Comparison of ENCODE assay signal across 20 cellular contexts in genomic region chrX:116436358-116436816, GRCh38. TPM values are rescaled to one million over a fixed set of nuclear protein-coding genes. Genes with fewer than 3 reads are reported as not detected.
DNase-seq lines count a peak whose midpoint lies in the region; ATAC-seq and TF ChIP-seq lines count a peak whose summit lies in the region.
"Had no signal": no experiment of that assay in that cellular context is flagged by ENCODE, and none has a peak within 500 bp of the region (broad histone marks: within the 10 kb centered on the region; RNA-seq: fewer than 3 reads in every experiment).

TSS of gene SLC6A14 (plus strand) at chrX:116436606. CDS start at chrX:116436710, 104 bp downstream.

- H3K36me3 Mint-ChIP-seq in Calu3 (ENCODE audit: insufficient read depth, unreplicated experiment) (peaks cover 26% of the 10 kb centered on the region), nephron progenitor cell (ENCODE audit: low read depth) (no peaks in the 10 kb centered on the region)
- no peaks in the 10 kb centered on the region for H3K36me3 Mint-ChIP-seq in activated CD8-positive, alpha-beta memory T cell treated with anti-CD3 and anti-CD28 coated beads, Interleukin-2, amount 10 ng/mL, durations not matched to agents 7 days and 5 days
- H3K36me3 Mint-ChIP-seq: activated naive CD8-positive, alpha-beta T cell treated with anti-CD3 and anti-CD28 coated beads, Interleukin-2, amount 10 ng/mL, durations not matched to agents 7 days and 5 days had no signal

- H3K27ac Mint-ChIP-seq in Calu3 (ENCODE audit: unreplicated experiment) (peak within 1 kb of the TSS; percentile 92), nephron progenitor cell (no peak within 1 kb of the TSS)
- no peak within 1 kb of the TSS for H3K27ac Mint-ChIP-seq in activated CD8-positive, alpha-beta memory T cell treated with anti-CD3 and anti-CD28 coated beads, Interleukin-2, amount 10 ng/mL, durations not matched to agents 7 days and 5 days
- H3K27ac Mint-ChIP-seq: activated naive CD8-positive, alpha-beta T cell treated with anti-CD3 and anti-CD28 coated beads, Interleukin-2, amount 10 ng/mL, durations not matched to agents 7 days and 5 days; dendritic cell treated with granulocyte-macrophage colony-stimulating factor and Interleukin-4, amounts not matched to agents 40 ng/mL and 50 ng/mL, for 4 days had no signal

- H3K27me3 Mint-ChIP-seq in Calu3 (ENCODE audit: unreplicated experiment) (no peaks in the 10 kb centered on the region), nephron progenitor cell (ENCODE audit: low read depth, poor library complexity) (no peaks in the 10 kb centered on the region)
- H3K27me3 Mint-ChIP-seq in activated CD8-positive, alpha-beta memory T cell treated with anti-CD3 and anti-CD28 coated beads, Interleukin-2, amount 10 ng/mL, durations not matched to agents 7 days and 5 days: no peaks in the 10 kb centered on the region
- H3K27me3 Mint-ChIP-seq: activated naive CD8-positive, alpha-beta T cell treated with anti-CD3 and anti-CD28 coated beads, Interleukin-2, amount 10 ng/mL, durations not matched to agents 7 days and 5 days; dendritic cell treated with granulocyte-macrophage colony-stimulating factor and Interleukin-4, amounts not matched to agents 40 ng/mL and 50 ng/mL, for 4 days had no signal

- CTCF ChIA-PET in Calu3 (lab: Charles Lee): interaction anchor here (1.0 to 1.2 kb wide), 2 partner anchors 11 to 27 kb away, joined by 3 to 5 read pairs; no protein-coding TSS in a partner anchor
- CTCF ChIA-PET in activated CD8-positive, alpha-beta memory T cell treated with anti-CD3 and anti-CD28 coated beads, Interleukin-2, amount 10 ng/mL, durations not matched to agents 7 days and 5 days (lab: Charles Lee): no interaction called here

- H3K27ac ChIP-seq in epithelial cell of prostate: peak within 1 kb of the TSS; percentile 53
- H3K27ac ChIP-seq: brain microvascular endothelial cell, C4-2B, heart right ventricle, spleen, tibial artery had no signal

- no peak for TF ChIP-seq CTCF in Calu3 (IDR thresholded peaks at IDR 0.05; ENCODE audit: unreplicated experiment)
- no peak for TF ChIP-seq CTCF in nephron progenitor cell (IDR thresholded peaks at IDR 0.05)

- H3K4me1 Mint-ChIP-seq in Calu3 (ENCODE audit: low read depth, unreplicated experiment) (peaks cover 19% of the 10 kb centered on the region), nephron progenitor cell (no peaks in the 10 kb centered on the region)
- H3K4me1 Mint-ChIP-seq in activated CD8-positive, alpha-beta memory T cell treated with anti-CD3 and anti-CD28 coated beads, Interleukin-2, amount 10 ng/mL, durations not matched to agents 7 days and 5 days: no peaks in the 10 kb centered on the region
- H3K4me1 Mint-ChIP-seq: activated naive CD8-positive, alpha-beta T cell treated with anti-CD3 and anti-CD28 coated beads, Interleukin-2, amount 10 ng/mL, durations not matched to agents 7 days and 5 days had no signal

- DNase-seq in Calu3 (peak; percentile 83), NCI-H510A (lab: John Stamatoyannopoulos, UW) (peak; percentile 59), epithelial cell of prostate (ENCODE audit: low read depth, low spot score) (no peak), nephron progenitor cell (peak; percentile 1), NCI-H1694 (lab: John Stamatoyannopoulos, UW) (no peak), putamen (ENCODE audit: low spot score) (no peak)
- no peak for DNase-seq in activated CD8-positive, alpha-beta memory T cell treated with anti-CD3 and anti-CD28 coated beads, Interleukin-2, amount 10 ng/mL, durations not matched to agents 7 days and 5 days
- DNase-seq: activated naive CD8-positive, alpha-beta T cell treated with anti-CD3 and anti-CD28 coated beads, Interleukin-2, amount 10 ng/mL, durations not matched to agents 7 days and 5 days; brain microvascular endothelial cell; heart right ventricle; KBM-7; NCI-H1092; spleen; tibial artery had no signal

- no peak for ATAC-seq in activated CD8-positive, alpha-beta memory T cell treated with anti-CD3 and anti-CD28 coated beads, Interleukin-2, amount 10 ng/mL, durations not matched to agents 7 days and 5 days
- ATAC-seq in HG03039 (IDR thresholded peaks at IDR 0.05; ENCODE audit: unreplicated experiment): no peak
- ATAC-seq: heart right ventricle, Right ventricle myocardium inferior had no signal

- no TSS peak for BruUV-seq in Calu3 (replicated peaks; lab: Mats Ljungman, UMichigan)

- intact Hi-C loops in Calu3 (cut with micrococcal nuclease; ENCODE audit: unreplicated experiment): loop anchor here (5.0 to 10.0 kb wide), 5 partner anchors 54 to 1112 kb away; no protein-coding TSS in a partner anchor

- H3K4me3 Mint-ChIP-seq in Calu3 (ENCODE audit: low read depth, unreplicated experiment): peak within 1 kb of the TSS; percentile 81
- no peak within 1 kb of the TSS for H3K4me3 Mint-ChIP-seq in nephron progenitor cell
- no peak within 1 kb of the TSS for H3K4me3 Mint-ChIP-seq in activated CD8-positive, alpha-beta memory T cell treated with anti-CD3 and anti-CD28 coated beads, Interleukin-2, amount 10 ng/mL, durations not matched to agents 7 days and 5 days
- H3K4me3 Mint-ChIP-seq: activated naive CD8-positive, alpha-beta T cell treated with anti-CD3 and anti-CD28 coated beads, Interleukin-2, amount 10 ng/mL, durations not matched to agents 7 days and 5 days; dendritic cell treated with granulocyte-macrophage colony-stimulating factor and Interleukin-4, amounts not matched to agents 40 ng/mL and 50 ng/mL, for 4 days had no signal

- H3K9me3 Mint-ChIP-seq in Calu3 (ENCODE audit: low read depth, unreplicated experiment) (no peaks in the 10 kb centered on the region), nephron progenitor cell (no peaks in the 10 kb centered on the region)
- peaks cover 5% of the 10 kb centered on the region for H3K9me3 Mint-ChIP-seq in activated CD8-positive, alpha-beta memory T cell treated with anti-CD3 and anti-CD28 coated beads, Interleukin-2, amount 10 ng/mL, durations not matched to agents 7 days and 5 days (ENCODE audit: low read depth)
- H3K9me3 Mint-ChIP-seq: activated naive CD8-positive, alpha-beta T cell treated with anti-CD3 and anti-CD28 coated beads, Interleukin-2, amount 10 ng/mL, durations not matched to agents 7 days and 5 days; dendritic cell treated with granulocyte-macrophage colony-stimulating factor and Interleukin-4, amounts not matched to agents 40 ng/mL and 50 ng/mL, for 4 days had no signal

RNA-seq across cellular contexts. Expression of gene SLC6A14, which starts in this region (rescaled TPM):
- total RNA-seq in Calu3 (2022): 77.7 and 83.7 TPM in 2 replicates
- total RNA-seq in activated CD8-positive, alpha-beta memory T cell treated with anti-CD3 and anti-CD28 coated beads, Interleukin-2, amount 10 ng/mL, durations not matched to agents 7 days and 5 days: not detected
- total RNA-seq: activated naive CD8-positive, alpha-beta T cell treated with anti-CD3 and anti-CD28 coated beads, Interleukin-2, amount 10 ng/mL, durations not matched to agents 7 days and 5 days; heart right ventricle; myocyte; Right ventricle myocardium inferior; spleen; T-helper 1 cell treated with Interleukin-12 subunit alpha and Interleukin-12 subunit beta and Interleukin-4 antibody, amounts not matched to agents 30 ng/mL and 1 ng/mL, for 36 hours had no signal

Comparison
In these comparisons a context has a peak if more than half of its experiments do, and no peak if none do; other contexts are left out.
1. RNA of gene SLC6A14 (total RNA-seq): 77.7 to 83.7 TPM in Calu3; not detected in activated CD8-positive, alpha-beta memory T cell treated with anti-CD3 and anti-CD28 coated beads, Interleukin-2, amount 10 ng/mL, durations not matched to agents 7 days and 5 days; every median in the first group is over 10 times any median in the second.
2. DNase-seq: peak in Calu3 (single experiment), NCI-H510A (single experiment) and nephron progenitor cell (single experiment); none in epithelial cell of prostate (single experiment), NCI-H1694 (single experiment), activated CD8-positive, alpha-beta memory T cell treated with anti-CD3 and anti-CD28 coated beads, Interleukin-2, amount 10 ng/mL, durations not matched to agents 7 days and 5 days (single experiment) and putamen (single experiment).